In genomic region chr3:5004319-5005152, GRCh38 we compare ENCODE assay signal across 1 cellular context.
TF ChIP-seq lines count a peak whose summit lies in the region.

No MANE protein-coding gene starts in this region.

TF ChIP-seq in H1, 55 proteins besides CTCF, POLR2A, EP300 and RAD21:
- TF ChIP-seq SIX5 (IDR thresholded peaks at IDR 0.05; ENCODE audit: low read depth, low read length) (no peak), JUN (IDR thresholded peaks at IDR 0.05; ENCODE audit: low read depth, low read length) (no peak), CTBP2 (IDR thresholded peaks at IDR 0.05; ENCODE audit: borderline replicate concordance, insufficient read depth, insufficient read length, low read length) (no peak), EGR1 (IDR thresholded peaks at IDR 0.05; ENCODE audit: borderline replicate concordance, low read depth, low read length) (no peak)
